In genomic region chr6:42452171-42453026, GRCh38 we compare ENCODE assay signal across 8 cellular contexts. TPM values are rescaled to one million over a fixed set of nuclear protein-coding genes. Genes with fewer than 3 reads are reported as not detected.
A peak's percentile ranks its signal among the peaks of the same experiment; 100 is the strongest.
DNase-seq lines count a peak whose midpoint lies in the region; ATAC-seq and TF ChIP-seq lines count a peak whose summit lies in the region.

No MANE protein-coding gene starts in this region.

- DNase-seq in AG04450 (ENCODE audit: low read depth, low spot score) (peak; percentile 45), NCI-H82 (lab: John Stamatoyannopoulos, UW) (peak; percentile 89), endothelial cell (ENCODE audit: low spot score) (peak; percentile 67), mesothelial cell of epicardium (ENCODE audit: low spot score in 2 of 2, unreplicated experiment in 2 of 2) (peak; percentile 68 to 72)
- DNase-seq in activated CD8-positive, alpha-beta memory T cell treated with anti-CD3 and anti-CD28 coated beads, Interleukin-2, amount 10 ng/mL, durations not matched to agents 7 days and 5 days, result peak; percentile 64

- POLR2A ChIA-PET in AG04450 (lab: Yijun Ruan, JAX), result interaction anchor here (0.6 to 2.8 kb wide), 11 partner anchors 11 to 1944 kb away, joined by 3 to 19 read pairs (median 5); partner anchors contain the start of gene UBR2

- peak overlapping the region; percentile 92 for H3K27ac Mint-ChIP-seq in activated CD8-positive, alpha-beta memory T cell treated with anti-CD3 and anti-CD28 coated beads, Interleukin-2, amount 10 ng/mL, durations not matched to agents 7 days and 5 days
- peak overlapping the region; percentile 74 for H3K27ac Mint-ChIP-seq in endothelial cell (ENCODE audit: unreplicated experiment)
- peak overlapping the region; percentile 95 for H3K27ac Mint-ChIP-seq in mesothelial cell of epicardium

- CTCF ChIA-PET in AG04450 (lab: Charles Lee), result interaction anchor here (1.2 to 3.3 kb wide), 5 partner anchors 22 to 238 kb away, joined by 4 to 11 read pairs (median 5); no protein-coding TSS in a partner anchor
- CTCF ChIA-PET in activated CD8-positive, alpha-beta memory T cell treated with anti-CD3 and anti-CD28 coated beads, Interleukin-2, amount 10 ng/mL, durations not matched to agents 7 days and 5 days (lab: Charles Lee), result interaction anchor here (0.8 to 2.8 kb wide), 12 partner anchors 29 to 449 kb away, joined by 3 to 12 read pairs (median 4); no protein-coding TSS in a partner anchor

- H3K27ac ChIP-seq in AG04450 (ENCODE audit: low read depth, low read length), result peak overlapping the region; percentile 86
- peak overlapping the region; percentile 80 for H3K27ac ChIP-seq in stomach smooth muscle (ENCODE audit: low read length)

- H3K4me1 Mint-ChIP-seq in activated CD8-positive, alpha-beta memory T cell treated with anti-CD3 and anti-CD28 coated beads, Interleukin-2, amount 10 ng/mL, durations not matched to agents 7 days and 5 days, result peaks cover 37% of the 10 kb centered on the region
- H3K4me1 Mint-ChIP-seq in endothelial cell (ENCODE audit: unreplicated experiment) (peaks cover 21% of the 10 kb centered on the region), mesothelial cell of epicardium (peaks cover 44% of the 10 kb centered on the region)

- H3K9me3 ChIP-seq in AG04450 (ENCODE audit: control insufficient read depth, insufficient read depth, low read length), result no peaks in the 10 kb centered on the region; the same call in 1 of the 2 replicates
- no peaks in the 10 kb centered on the region for H3K9me3 ChIP-seq in stomach smooth muscle (ENCODE audit: control insufficient read depth in 2 of 2, low read length in 2 of 2)

- H3K36me3 ChIP-seq in stomach smooth muscle (ENCODE audit: control insufficient read depth in 2 of 2, insufficient read depth in 2 of 2, low read length in 2 of 2), result no peaks in the 10 kb centered on the region

- TF ChIP-seq CTCF in AG04450 (IDR thresholded peaks at IDR 0.05; ENCODE audit: low read depth, low read length) (no peak), endothelial cell (IDR thresholded peaks at IDR 0.05; ENCODE audit: unreplicated experiment) (no peak), mesothelial cell of epicardium (IDR thresholded peaks at IDR 0.05; ENCODE audit: unreplicated experiment) (no peak)

- H3K9ac ChIP-seq in stomach smooth muscle (ENCODE audit: low read length in 2 of 2), result peak overlapping the region; percentile 68

- H3K4me3 ChIP-seq in AG04450 (ENCODE audit: low read depth, low read length) (peak overlapping the region; percentile 88), stomach smooth muscle (ENCODE audit: low read length in 2 of 2) (peak overlapping the region; percentile 86)

- peak overlapping the region; percentile 97 for H3K4me3 Mint-ChIP-seq in activated CD8-positive, alpha-beta memory T cell treated with anti-CD3 and anti-CD28 coated beads, Interleukin-2, amount 10 ng/mL, durations not matched to agents 7 days and 5 days
- H3K4me3 Mint-ChIP-seq in endothelial cell (ENCODE audit: unreplicated experiment) (peak overlapping the region; percentile 100), mesothelial cell of epicardium (peak overlapping the region; percentile 95)

- ATAC-seq in GM18867 (IDR thresholded peaks at IDR 0.05; ENCODE audit: unreplicated experiment) (peak; percentile 34), HG03432 (IDR thresholded peaks at IDR 0.05; ENCODE audit: unreplicated experiment) (peak; percentile 41)
- ATAC-seq in activated CD8-positive, alpha-beta memory T cell treated with anti-CD3 and anti-CD28 coated beads, Interleukin-2, amount 10 ng/mL, durations not matched to agents 7 days and 5 days, result peak; percentile 52

- H3K27me3 ChIP-seq in AG04450 (ENCODE audit: control insufficient read depth, insufficient read depth, low read length) (no peaks in the 10 kb centered on the region), stomach smooth muscle (ENCODE audit: control insufficient read depth in 1 of 2, insufficient read depth in 2 of 2, low read length in 2 of 2) (no peaks in the 10 kb centered on the region)

- H3K9me3 Mint-ChIP-seq in activated CD8-positive, alpha-beta memory T cell treated with anti-CD3 and anti-CD28 coated beads, Interleukin-2, amount 10 ng/mL, durations not matched to agents 7 days and 5 days (ENCODE audit: low read depth), result no peaks in the 10 kb centered on the region
- H3K9me3 Mint-ChIP-seq in endothelial cell (ENCODE audit: unreplicated experiment) (no peaks in the 10 kb centered on the region), mesothelial cell of epicardium (no peaks in the 10 kb centered on the region)

- peaks cover 6% of the 10 kb centered on the region for H3K27me3 Mint-ChIP-seq in activated CD8-positive, alpha-beta memory T cell treated with anti-CD3 and anti-CD28 coated beads, Interleukin-2, amount 10 ng/mL, durations not matched to agents 7 days and 5 days
- H3K27me3 Mint-ChIP-seq in endothelial cell (ENCODE audit: unreplicated experiment), result peaks cover 15% of the 10 kb centered on the region
- no peaks in the 10 kb centered on the region for H3K27me3 Mint-ChIP-seq in mesothelial cell of epicardium (ENCODE audit: low read depth)

- H3K4me1 ChIP-seq in stomach smooth muscle (ENCODE audit: control insufficient read depth, insufficient read depth, low read length), result peaks cover 17% of the 10 kb centered on the region

- peaks cover 20% of the 10 kb centered on the region for H3K36me3 Mint-ChIP-seq in activated CD8-positive, alpha-beta memory T cell treated with anti-CD3 and anti-CD28 coated beads, Interleukin-2, amount 10 ng/mL, durations not matched to agents 7 days and 5 days
- H3K36me3 Mint-ChIP-seq in endothelial cell (ENCODE audit: low read depth, unreplicated experiment) (no peaks in the 10 kb centered on the region), mesothelial cell of epicardium (peaks cover 4% of the 10 kb centered on the region)

RNA-seq across cellular contexts. Expression of gene TRERF1, which starts 0.7 kb away (rescaled TPM):
- 7.3 and 9.0 TPM in 2 replicates for polyA plus RNA-seq in AG04450 (2011; rRNA removed)
- 15.2 and 16.8 TPM in 2 replicates for polyA minus RNA-seq in AG04450 (2011; rRNA and poly(A)+ RNA removed)
- 10 to 100 TPM; 16.2 to 36.0 TPM for total RNA-seq in activated CD8-positive, alpha-beta memory T cell treated with anti-CD3 and anti-CD28 coated beads, Interleukin-2, amount 10 ng/mL, durations not matched to agents 7 days and 5 days
- total RNA-seq in endothelial cell (ENCODE audit: unreplicated experiment) (8.7 TPM), mesothelial cell of epicardium (18.6 to 20.3 TPM (median 19.8 TPM) in 3 replicates)

Comparison
In these comparisons a context has a peak if more than half of its experiments do, and no peak if none do; other contexts are left out.
1. Peak in every context shown above with its lines: DNase-seq, ATAC-seq, H3K4me3 ChIP-seq and H3K27ac ChIP-seq.